In genomic region chr5:14417792-14418765, GRCh38 we compare ENCODE assay signal across 12 cellular contexts.
A peak's percentile ranks its signal among the peaks of the same experiment; 100 is the strongest.
DNase-seq lines count a peak whose midpoint lies in the region; ATAC-seq and TF ChIP-seq lines count a peak whose summit lies in the region.
"Had no signal": no experiment of that assay in that cellular context is flagged by ENCODE, and none has a peak within 500 bp of the region (broad histone marks: within the 10 kb centered on the region; RNA-seq: fewer than 3 reads in every experiment).

No MANE protein-coding gene starts in this region.

- H4K91ac ChIP-seq in H9 (ENCODE audit: insufficient read length, low read depth, low read length): no peak overlapping the region

- H3K4me3 Mint-ChIP-seq in H9: no peak overlapping the region
- H3K4me3 Mint-ChIP-seq: activated T-cell treated with anti-CD3 and anti-CD28 coated beads, Interleukin-2, amount 50 U/mL, for 24 hours had no signal

- H2AK5ac ChIP-seq in H9 (ENCODE audit: insufficient read length, low read length): no peak overlapping the region

- no CpG with 5 or more reads among the region's 17 CpGs for WGBS in H9 (ENCODE audit: extremely low coverage, insufficient read length, low lambda C conversion rate)
- 58% methylated on average over 17 of the region's 17 CpGs for WGBS in smooth muscle cell (ENCODE audit: low lambda C conversion rate)

- no peak overlapping the region for H2BK12ac ChIP-seq in H9 (ENCODE audit: insufficient read length, low read depth, low read length)

- H3K4ac ChIP-seq in H9 (ENCODE audit: low read depth, low read length): no peak overlapping the region

- H4K20me1 ChIP-seq in H9 (ENCODE audit: control insufficient read depth, insufficient read depth, insufficient read length) (no peaks in the 10 kb centered on the region), smooth muscle cell (ENCODE audit: low read depth) (peaks cover 80% of the 10 kb centered on the region)

- H3K79me1 ChIP-seq in H9 (ENCODE audit: insufficient read depth, low read depth, low read length, poor library complexity, severe bottlenecking): no peaks in the 10 kb centered on the region

- POLR2A ChIA-PET in GM10248 (lab: Yijun Ruan, JAX): no interaction called here

- intact Hi-C loops in left ventricle myocardium superior (cut with micrococcal nuclease): no loop called here

- no peak overlapping the region for H2BK15ac ChIP-seq in H9 (ENCODE audit: low read depth, low read length)

- H3K36me3 Mint-ChIP-seq in H9 (ENCODE audit: insufficient read depth in 1 of 3, low read depth in 3 of 3): peaks cover 23 to 60% (median 56%) of the 10 kb centered on the region in 3 experiments; a peak in 6 of 7 replicates

- H3K27ac ChIP-seq in H9 (ENCODE audit: insufficient read length, low read depth, low read length) (no peak overlapping the region), smooth muscle cell (ENCODE audit: low read depth) (peak overlapping the region; percentile 79)

- H3K23me2 ChIP-seq in H9 (ENCODE audit: insufficient read length, low read depth, low read length, poor library complexity, severe bottlenecking): no peaks in the 10 kb centered on the region

- peaks cover 38% of the 10 kb centered on the region for H3F3A ChIP-seq in smooth muscle cell (ENCODE audit: low read depth)

- no peaks in the 10 kb centered on the region for H3K27me3 Mint-ChIP-seq in H9 (ENCODE audit: low read depth)

- no peak overlapping the region for H4K5ac ChIP-seq in H9 (ENCODE audit: insufficient read length, low read depth, low read length)

- no peaks in the 10 kb centered on the region for H3K27me3 ChIP-seq in H9 (ENCODE audit: insufficient read depth, low read length)
- H3K27me3 ChIP-seq in smooth muscle cell (ENCODE audit: low read depth): no peaks in the 10 kb centered on the region

- no peak overlapping the region for H2BK120ac ChIP-seq in H9 (ENCODE audit: low read depth, low read length, poor library complexity, severe bottlenecking)

- no peak overlapping the region for H3K9ac ChIP-seq in H9 (ENCODE audit: extremely low read depth, insufficient read length, low read length)
- H3K9ac ChIP-seq in smooth muscle cell (ENCODE audit: low read depth): peak overlapping the region; percentile 7

- no peaks in the 10 kb centered on the region for H3K9me3 ChIP-seq in H9 (ENCODE audit: control insufficient read depth, low read depth, low read length)
- H3K9me3 ChIP-seq in smooth muscle cell (replicated peaks; ENCODE audit: low read depth): no peaks in the 10 kb centered on the region

- H4K8ac ChIP-seq in H9 (replicated peaks; ENCODE audit: insufficient read length, low read depth, low read length): no peak overlapping the region

- H3K14ac ChIP-seq in H9 (ENCODE audit: insufficient read depth, low read length): no peak overlapping the region

- H3K4me1 ChIP-seq in H9 (ENCODE audit: insufficient read depth, low read length) (peaks cover 7% of the 10 kb centered on the region; the same call in 1 of the 2 replicates), smooth muscle cell (ENCODE audit: low read depth) (peaks cover 28% of the 10 kb centered on the region)

- TF ChIP-seq CTCF in H9 (conservative IDR thresholded peaks at IDR 0.05) (no peak), astrocyte of the spinal cord (IDR thresholded peaks at IDR 0.05; ENCODE audit: low read depth, low read length) (no peak), smooth muscle cell (IDR thresholded peaks at IDR 0.05; ENCODE audit: borderline replicate concordance, insufficient read depth, poor library complexity, severe bottlenecking) (no peak), GM10248 (IDR thresholded peaks at IDR 0.05; ENCODE audit: control extremely low read depth, extremely low read depth, low read depth, missing control alignments) (no peak)

- no peak overlapping the region for H2BK5ac ChIP-seq in H9 (ENCODE audit: insufficient read length, low read length)

- H3K18ac ChIP-seq in H9 (ENCODE audit: insufficient read length, low read depth, low read length): no peak overlapping the region

- DNase-seq in H9 (no peak), astrocyte of the spinal cord (ENCODE audit: low read depth, low spot score) (peak; percentile 83), left ventricle myocardium superior (no peak), smooth muscle cell (lab: John Stamatoyannopoulos, UW; ENCODE audit: unreplicated experiment) (no peak), NCI-H1105 treated with DMSO at 0.1 percent for 48 hours (lab: John Stamatoyannopoulos, UW) (no peak), middle frontal gyrus (ENCODE audit: extremely low spot score, low spot score) (no peak), GM10248 (ENCODE audit: extremely low spot score) (no peak)
- DNase-seq: activated T-cell treated with anti-CD3 and anti-CD28 coated beads, Interleukin-2, amount 50 U/mL, for 24 hours; NCI-H2029 treated with DMSO at 0.1 percent for 48 hours; stimulated activated CD8-positive, alpha-beta memory T cell treated with anti-CD3 and anti-CD28 coated beads, Interleukin-4, amount 100 ng/mL, for 48 hours had no signal

- H3K56ac ChIP-seq in H9 (ENCODE audit: insufficient read length, low read depth, low read length): no peak overlapping the region

- H3K4me2 ChIP-seq in H9 (ENCODE audit: insufficient read depth, insufficient read length, low read length): no peak overlapping the region
- peak overlapping the region; percentile 16 for H3K4me2 ChIP-seq in smooth muscle cell

- H3T11ph ChIP-seq in H9 (ENCODE audit: low read length): no peak overlapping the region

- peak; percentile 69 for ATAC-seq in left ventricle myocardium superior
- ATAC-seq in GM18870 (IDR thresholded peaks at IDR 0.05; ENCODE audit: unreplicated experiment): no peak

- H2AFZ ChIP-seq in H9 (ENCODE audit: low read length) (no peak overlapping the region), smooth muscle cell (ENCODE audit: low read depth) (no peak overlapping the region)

- H2BK20ac ChIP-seq in H9 (ENCODE audit: low read depth, low read length, poor library complexity, severe bottlenecking): no peak overlapping the region

- in situ Hi-C loops in astrocyte of the spinal cord (cut with HindIII; ENCODE audit: low sequenced_read_pairs): no loop called here

- no peak overlapping the region for H3K23ac ChIP-seq in H9 (ENCODE audit: insufficient read length, low read depth, low read length)

- H3K36me3 ChIP-seq in smooth muscle cell (ENCODE audit: low read depth): peaks cover 12% of the 10 kb centered on the region

- H3K4me3 ChIP-seq in astrocyte of the spinal cord (ENCODE audit: low read depth, low read length) (no peak overlapping the region), smooth muscle cell (no peak overlapping the region)
- H3K4me3 ChIP-seq: coronary artery had no signal

- peaks cover 47 to 55% of the 10 kb centered on the region in 2 experiments for H3K4me1 Mint-ChIP-seq in H9

- peak overlapping the region; percentile 81 to 92 (median 85) for H3K27ac Mint-ChIP-seq in H9

- CTCF ChIA-PET in GM10248 (lab: Yijun Ruan, JAX): interaction anchor here (0.8 to 2.1 kb wide), 5 partner anchors 11 to 616 kb away, joined by 3 to 8 read pairs (median 4); no protein-coding TSS in a partner anchor

- H3K79me2 ChIP-seq in H9 (ENCODE audit: insufficient read depth, low read length) (no peaks in the 10 kb centered on the region), smooth muscle cell (ENCODE audit: low read depth) (no peaks in the 10 kb centered on the region)

- H3K9me3 Mint-ChIP-seq in H9: no peaks in the 10 kb centered on the region
- H3K9me3 Mint-ChIP-seq: activated T-cell treated with anti-CD3 and anti-CD28 coated beads, Interleukin-2, amount 50 U/mL, for 24 hours had no signal
